In the genomic region with DNA sequence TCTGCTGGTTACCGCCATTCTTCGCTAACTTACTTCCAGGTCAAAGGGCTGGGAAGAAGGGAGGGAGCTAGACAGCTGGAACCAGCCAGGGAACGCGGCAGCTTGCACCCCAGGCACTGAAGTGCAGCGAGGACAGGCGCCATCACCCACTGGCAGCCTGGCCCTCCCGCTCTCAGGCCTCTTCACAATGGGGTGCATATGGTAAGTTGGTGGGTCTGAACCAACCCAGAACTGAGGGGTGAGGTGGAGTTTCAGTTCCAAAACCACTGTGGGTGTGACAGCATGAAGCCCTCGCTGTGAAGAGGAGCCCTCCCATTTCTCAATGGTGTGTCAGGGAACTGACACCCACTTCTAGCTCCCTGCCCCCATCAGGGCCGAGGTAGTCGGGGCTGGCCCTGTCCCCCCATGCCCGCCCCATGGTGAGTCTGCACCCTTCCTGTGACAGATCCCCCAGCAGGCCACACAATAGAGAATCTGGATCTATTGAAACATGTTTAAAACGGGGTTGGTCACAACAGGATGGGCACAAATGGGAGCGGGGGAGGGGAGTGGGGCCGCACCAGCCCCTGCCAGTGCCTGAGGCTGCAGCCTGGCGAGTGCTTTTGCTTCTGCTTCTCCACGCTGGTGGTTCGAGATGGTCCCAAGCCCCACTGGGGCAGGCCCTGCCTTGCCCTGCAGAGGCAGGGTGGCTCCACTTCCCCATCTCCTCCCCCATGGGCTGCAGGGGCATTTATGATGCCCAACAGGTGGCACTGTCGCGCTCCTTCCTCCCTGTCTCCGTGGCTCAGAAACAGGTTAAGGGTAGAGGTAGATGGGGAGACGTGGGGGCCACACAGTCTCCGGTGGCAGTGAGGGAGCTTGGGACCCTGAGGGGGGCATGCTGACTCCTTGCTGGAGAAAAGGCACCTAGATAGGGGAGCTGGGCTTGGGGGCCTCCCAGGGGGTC, we compare ENCODE assay signal across 1 cellular context.
TF ChIP-seq lines count a peak whose summit lies in the region.

No MANE protein-coding gene starts in this region.

TF ChIP-seq in HepG2, 621 proteins besides CTCF, POLR2A, EP300 and RAD21 (continued from another document):
- TF ChIP-seq EEA1 (CRISPR knock-in tag; IDR thresholded peaks at IDR 0.05; ENCODE audit: borderline replicate concordance) (no peak), ZNF367 (CRISPR knock-in tag; IDR thresholded peaks at IDR 0.05; ENCODE audit: borderline replicate concordance) (no peak), ZNF788 (CRISPR knock-in tag; IDR thresholded peaks at IDR 0.05; ENCODE audit: borderline replicate concordance) (no peak), RXRB (CRISPR knock-in tag; IDR thresholded peaks at IDR 0.05; ENCODE audit: borderline replicate concordance) (peak; percentile 27; the same call in 1 of the 2 replicates), STAG1 (CRISPR knock-in tag; IDR thresholded peaks at IDR 0.05) (peak; percentile 58), SAP130 (CRISPR knock-in tag; IDR thresholded peaks at IDR 0.05; ENCODE audit: low read depth) (0 out of 2 replicates have a peak, but pooled peaks have one; percentile 27), ZSCAN29 (CRISPR knock-in tag; conservative IDR thresholded peaks at IDR 0.05) (no peak), TMF1 (CRISPR knock-in tag; IDR thresholded peaks at IDR 0.05; ENCODE audit: low read depth) (no peak), ZNF160 (CRISPR knock-in tag; IDR thresholded peaks at IDR 0.05) (no peak), SPEN (CRISPR knock-in tag; IDR thresholded peaks at IDR 0.05; ENCODE audit: low read depth) (no peak), MIER2 (CRISPR knock-in tag; IDR thresholded peaks at IDR 0.05) (peak; percentile 14; the same call in 1 of the 2 replicates), ZNF564 (CRISPR knock-in tag; IDR thresholded peaks at IDR 0.05) (no peak), TCF12 (IDR thresholded peaks at IDR 0.05) (no peak), TCF12 (CRISPR knock-in tag; IDR thresholded peaks at IDR 0.05) (no peak), KMT2A (CRISPR knock-in tag; IDR thresholded peaks at IDR 0.05) (no peak), SNAI1 (CRISPR knock-in tag; IDR thresholded peaks at IDR 0.05; ENCODE audit: borderline replicate concordance) (no peak), SIX1 (CRISPR knock-in tag; IDR thresholded peaks at IDR 0.05; ENCODE audit: borderline replicate concordance) (no peak), ZFP41 (CRISPR knock-in tag; IDR thresholded peaks at IDR 0.05; ENCODE audit: borderline replicate concordance) (no peak), SCMH1 (CRISPR knock-in tag; IDR thresholded peaks at IDR 0.05; ENCODE audit: borderline replicate concordance) (no peak), ZNF557 (CRISPR knock-in tag; IDR thresholded peaks at IDR 0.05) (no peak), NR3C1 (CRISPR knock-in tag; IDR thresholded peaks at IDR 0.05) (no peak), SP1 (IDR thresholded peaks at IDR 0.05) (no peak), SP1 (CRISPR knock-in tag; IDR thresholded peaks at IDR 0.05) (no peak), TBP (CRISPR knock-in tag; IDR thresholded peaks at IDR 0.05) (no peak), SRSF1 (optimal IDR thresholded peaks at IDR 0.05; ENCODE audit: low read depth, low read length) (no peak), CBX1 (IDR thresholded peaks at IDR 0.05; ENCODE audit: low read depth) (no peak), ZNF749 (CRISPR knock-in tag; IDR thresholded peaks at IDR 0.05; ENCODE audit: borderline replicate concordance) (no peak), ZNF3 (CRISPR knock-in tag; IDR thresholded peaks at IDR 0.05) (no peak), MBD4 (IDR thresholded peaks at IDR 0.05; ENCODE audit: borderline replicate concordance, low read length) (no peak), KDM2A (CRISPR knock-in tag; IDR thresholded peaks at IDR 0.05; ENCODE audit: borderline replicate concordance, low read depth) (peak; percentile 66; the same call in 1 of the 2 replicates), NPAS2 (CRISPR knock-in tag; IDR thresholded peaks at IDR 0.05; ENCODE audit: borderline replicate concordance) (no peak), ZFP37 (CRISPR knock-in tag; IDR thresholded peaks at IDR 0.05; ENCODE audit: borderline replicate concordance) (no peak), ZKSCAN1 (IDR thresholded peaks at IDR 0.05; ENCODE audit: low read length) (no peak), NFYB (CRISPR knock-in tag; IDR thresholded peaks at IDR 0.05) (no peak), ZNF30 (CRISPR knock-in tag; IDR thresholded peaks at IDR 0.05) (no peak), REL (CRISPR knock-in tag; conservative IDR thresholded peaks at IDR 0.05) (no peak)
- TF ChIP-seq, protein P1, sequence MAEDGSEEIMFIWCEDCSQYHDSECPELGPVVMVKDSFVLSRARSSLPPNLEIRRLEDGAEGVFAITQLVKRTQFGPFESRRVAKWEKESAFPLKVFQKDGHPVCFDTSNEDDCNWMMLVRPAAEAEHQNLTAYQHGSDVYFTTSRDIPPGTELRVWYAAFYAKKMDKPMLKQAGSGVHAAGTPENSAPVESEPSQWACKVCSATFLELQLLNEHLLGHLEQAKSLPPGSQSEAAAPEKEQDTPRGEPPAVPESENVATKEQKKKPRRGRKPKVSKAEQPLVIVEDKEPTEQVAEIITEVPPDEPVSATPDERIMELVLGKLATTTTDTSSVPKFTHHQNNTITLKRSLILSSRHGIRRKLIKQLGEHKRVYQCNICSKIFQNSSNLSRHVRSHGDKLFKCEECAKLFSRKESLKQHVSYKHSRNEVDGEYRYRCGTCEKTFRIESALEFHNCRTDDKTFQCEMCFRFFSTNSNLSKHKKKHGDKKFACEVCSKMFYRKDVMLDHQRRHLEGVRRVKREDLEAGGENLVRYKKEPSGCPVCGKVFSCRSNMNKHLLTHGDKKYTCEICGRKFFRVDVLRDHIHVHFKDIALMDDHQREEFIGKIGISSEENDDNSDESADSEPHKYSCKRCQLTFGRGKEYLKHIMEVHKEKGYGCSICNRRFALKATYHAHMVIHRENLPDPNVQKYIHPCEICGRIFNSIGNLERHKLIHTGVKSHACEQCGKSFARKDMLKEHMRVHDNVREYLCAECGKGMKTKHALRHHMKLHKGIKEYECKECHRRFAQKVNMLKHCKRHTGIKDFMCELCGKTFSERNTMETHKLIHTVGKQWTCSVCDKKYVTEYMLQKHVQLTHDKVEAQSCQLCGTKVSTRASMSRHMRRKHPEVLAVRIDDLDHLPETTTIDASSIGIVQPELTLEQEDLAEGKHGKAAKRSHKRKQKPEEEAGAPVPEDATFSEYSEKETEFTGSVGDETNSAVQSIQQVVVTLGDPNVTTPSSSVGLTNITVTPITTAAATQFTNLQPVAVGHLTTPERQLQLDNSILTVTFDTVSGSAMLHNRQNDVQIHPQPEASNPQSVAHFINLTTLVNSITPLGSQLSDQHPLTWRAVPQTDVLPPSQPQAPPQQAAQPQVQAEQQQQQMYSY (CRISPR knock-in tag; IDR thresholded peaks at IDR 0.05), result no peak
- TF ChIP-seq, protein P2, sequence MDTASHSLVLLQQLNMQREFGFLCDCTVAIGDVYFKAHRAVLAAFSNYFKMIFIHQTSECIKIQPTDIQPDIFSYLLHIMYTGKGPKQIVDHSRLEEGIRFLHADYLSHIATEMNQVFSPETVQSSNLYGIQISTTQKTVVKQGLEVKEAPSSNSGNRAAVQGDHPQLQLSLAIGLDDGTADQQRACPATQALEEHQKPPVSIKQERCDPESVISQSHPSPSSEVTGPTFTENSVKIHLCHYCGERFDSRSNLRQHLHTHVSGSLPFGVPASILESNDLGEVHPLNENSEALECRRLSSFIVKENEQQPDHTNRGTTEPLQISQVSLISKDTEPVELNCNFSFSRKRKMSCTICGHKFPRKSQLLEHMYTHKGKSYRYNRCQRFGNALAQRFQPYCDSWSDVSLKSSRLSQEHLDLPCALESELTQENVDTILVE (CRISPR knock-in tag; IDR thresholded peaks at IDR 0.05), result no peak
- TF ChIP-seq, protein P3, sequence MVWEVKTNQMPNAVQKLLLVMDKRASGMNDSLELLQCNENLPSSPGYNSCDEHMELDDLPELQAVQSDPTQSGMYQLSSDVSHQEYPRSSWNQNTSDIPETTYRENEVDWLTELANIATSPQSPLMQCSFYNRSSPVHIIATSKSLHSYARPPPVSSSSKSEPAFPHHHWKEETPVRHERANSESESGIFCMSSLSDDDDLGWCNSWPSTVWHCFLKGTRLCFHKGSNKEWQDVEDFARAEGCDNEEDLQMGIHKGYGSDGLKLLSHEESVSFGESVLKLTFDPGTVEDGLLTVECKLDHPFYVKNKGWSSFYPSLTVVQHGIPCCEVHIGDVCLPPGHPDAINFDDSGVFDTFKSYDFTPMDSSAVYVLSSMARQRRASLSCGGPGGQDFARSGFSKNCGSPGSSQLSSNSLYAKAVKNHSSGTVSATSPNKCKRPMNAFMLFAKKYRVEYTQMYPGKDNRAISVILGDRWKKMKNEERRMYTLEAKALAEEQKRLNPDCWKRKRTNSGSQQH (CRISPR knock-in tag; IDR thresholded peaks at IDR 0.05; ENCODE audit: low read depth), result no peak
